Comparison of ENCODE assay signal across 20 cellular contexts in the genomic region with DNA sequence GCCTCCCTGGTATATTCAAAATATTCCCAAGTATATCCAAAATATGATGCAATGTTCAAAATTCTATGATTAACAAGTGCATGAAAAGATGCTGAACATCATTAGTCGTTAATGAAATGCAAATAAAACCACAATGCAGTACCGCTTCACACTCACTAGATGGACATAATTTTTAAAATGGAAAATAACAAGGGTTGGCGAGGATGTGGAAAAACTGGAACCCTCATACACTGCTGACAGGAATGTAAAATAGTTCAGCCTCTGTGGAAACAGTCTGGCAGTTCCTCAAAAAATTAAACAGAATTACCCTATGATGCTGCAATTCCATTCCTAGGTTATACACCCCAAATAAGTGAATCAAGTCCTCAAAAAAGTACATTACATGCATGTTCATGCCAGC. TPM values are rescaled to one million over a fixed set of nuclear protein-coding genes. Genes with fewer than 3 reads are reported as not detected.
DNase-seq lines count a peak whose midpoint lies in the region; ATAC-seq and TF ChIP-seq lines count a peak whose summit lies in the region.
"Had no signal": no experiment of that assay in that cellular context is flagged by ENCODE, and none has a peak within 500 bp of the region (broad histone marks: within the 10 kb centered on the region; RNA-seq: fewer than 3 reads in every experiment).

No MANE protein-coding gene starts in this region.

- H3K27ac Mint-ChIP-seq in chondrocyte (ENCODE audit: unreplicated experiment): no peak overlapping the region
- H3K27ac Mint-ChIP-seq: activated naive CD8-positive, alpha-beta T cell treated with anti-CD3 and anti-CD28 coated beads, Interleukin-2, amount 10 ng/mL, durations not matched to agents 7 days and 5 days had no signal

- H4K20me1 ChIP-seq in Loucy (ENCODE audit: insufficient read depth, low read length, poor library complexity, severe bottlenecking): no peaks in the 10 kb centered on the region
- H4K20me1 ChIP-seq: BLaER1 had no signal

- no peaks in the 10 kb centered on the region for H3K9me3 ChIP-seq in Loucy (ENCODE audit: insufficient read depth, low read depth, low read length)
- H3K9me3 ChIP-seq in heart left ventricle: peaks cover 0 to 2% (median 0%) of the 10 kb centered on the region in 12 donors
- H3K9me3 ChIP-seq: BLaER1 had no signal

- H3K27me3 Mint-ChIP-seq in chondrocyte (ENCODE audit: low read depth): no peaks in the 10 kb centered on the region
- H3K27me3 Mint-ChIP-seq: activated naive CD8-positive, alpha-beta T cell treated with anti-CD3 and anti-CD28 coated beads, Interleukin-2, amount 10 ng/mL, durations not matched to agents 7 days and 5 days had no signal

- TF ChIP-seq CTCF in Loucy (conservative IDR thresholded peaks at IDR 0.05; ENCODE audit: low read length) (peak; percentile 30; the same call in 1 of the 2 replicates), chondrocyte (IDR thresholded peaks at IDR 0.05) (peak; percentile 55), heart left ventricle (IDR thresholded peaks at IDR 0.05) (peak in 8 of 12 donors; percentile 12 to 41 (median 28))

- H3K9me3 Mint-ChIP-seq in chondrocyte (ENCODE audit: low read depth): no peaks in the 10 kb centered on the region
- H3K9me3 Mint-ChIP-seq: activated naive CD8-positive, alpha-beta T cell treated with anti-CD3 and anti-CD28 coated beads, Interleukin-2, amount 10 ng/mL, durations not matched to agents 7 days and 5 days had no signal

- intact Hi-C loops in heart left ventricle (cut with DNase I): no loop called here

- no peak overlapping the region for H3K9ac ChIP-seq in Loucy (ENCODE audit: low read depth, low read length, poor library complexity, severe bottlenecking)
- H3K9ac ChIP-seq: BLaER1 had no signal

- no peak overlapping the region for H3K4me3 Mint-ChIP-seq in chondrocyte (ENCODE audit: unreplicated experiment)
- H3K4me3 Mint-ChIP-seq: activated naive CD8-positive, alpha-beta T cell treated with anti-CD3 and anti-CD28 coated beads, Interleukin-2, amount 10 ng/mL, durations not matched to agents 7 days and 5 days had no signal

- no peaks in the 10 kb centered on the region for H3K79me2 ChIP-seq in Loucy (ENCODE audit: insufficient read depth, low read length)

- peak overlapping the region in 8 of 12 donors; percentile 28 to 93 (median 81) for H3K27ac ChIP-seq in heart left ventricle
- H3K27ac ChIP-seq: BLaER1, epithelial cell of prostate had no signal

- peaks cover 35% of the 10 kb centered on the region for H3K4me1 Mint-ChIP-seq in chondrocyte (ENCODE audit: low read depth)
- H3K4me1 Mint-ChIP-seq: activated naive CD8-positive, alpha-beta T cell treated with anti-CD3 and anti-CD28 coated beads, Interleukin-2, amount 10 ng/mL, durations not matched to agents 7 days and 5 days had no signal

- H3F3A ChIP-seq in Loucy (ENCODE audit: low read depth): no peaks in the 10 kb centered on the region

- H3K4me3 ChIP-seq in Loucy (ENCODE audit: low read length, poor library complexity, severe bottlenecking): no peak overlapping the region
- H3K4me3 ChIP-seq in heart left ventricle: no peak overlapping the region
- H3K4me3 ChIP-seq: BLaER1 had no signal

- peak in 2 of 4 donors; percentile 21 to 48 for ATAC-seq in heart left ventricle
- no peak for ATAC-seq in HG03097 (IDR thresholded peaks at IDR 0.05; ENCODE audit: low FRiP score, unreplicated experiment)
- no peak for ATAC-seq in GM21447 (IDR thresholded peaks at IDR 0.05; ENCODE audit: unreplicated experiment)

- no peaks in the 10 kb centered on the region for H3K9me2 ChIP-seq in Loucy (replicated peaks; ENCODE audit: low read depth, low read length)

- WGBS in heart left ventricle, 4 donors: 51 to 70% (median 65%) methylated on average over 3 of the region's 3 CpGs

- no peaks in the 10 kb centered on the region for H3K36me3 Mint-ChIP-seq in chondrocyte (ENCODE audit: low read depth)
- H3K36me3 Mint-ChIP-seq: activated naive CD8-positive, alpha-beta T cell treated with anti-CD3 and anti-CD28 coated beads, Interleukin-2, amount 10 ng/mL, durations not matched to agents 7 days and 5 days had no signal

- in situ Hi-C loops in ACHN (cut with HindIII; ENCODE audit: low pct_ligation_motif_present, low pct_unique_long_range_greater_than_20kb, low sequenced_read_pairs): no loop called here

- no peaks in the 10 kb centered on the region for H3K4me1 ChIP-seq in Loucy (ENCODE audit: insufficient read depth, low read length, poor library complexity, severe bottlenecking)
- peaks cover 0 to 69% (median 20%) of the 10 kb centered on the region in 12 donors for H3K4me1 ChIP-seq in heart left ventricle
- H3K4me1 ChIP-seq: BLaER1 had no signal

- no peaks in the 10 kb centered on the region for H3K27me3 ChIP-seq in Loucy (ENCODE audit: insufficient read depth, low read length, poor library complexity, severe bottlenecking)
- H3K27me3 ChIP-seq in heart left ventricle: no peaks in the 10 kb centered on the region
- H3K27me3 ChIP-seq: BLaER1 had no signal

- H2AFZ ChIP-seq in Loucy (ENCODE audit: low read length): no peak overlapping the region

- H3K4me2 ChIP-seq in Loucy (ENCODE audit: low read depth, low read length, poor library complexity, severe bottlenecking): no peak overlapping the region
- H3K4me2 ChIP-seq: BLaER1 had no signal

- TF ChIP-seq POLR2A in heart left ventricle (IDR thresholded peaks at IDR 0.05): no peak

- no peaks in the 10 kb centered on the region for H3K36me3 ChIP-seq in Loucy (ENCODE audit: insufficient read depth, low read length)
- peaks cover 0 to 10% (median 0%) of the 10 kb centered on the region in 9 donors for H3K36me3 ChIP-seq in heart left ventricle
- H3K36me3 ChIP-seq: BLaER1 had no signal

- DNase-seq in chondrocyte (ENCODE audit: low spot score): no peak
- no peak for DNase-seq in heart left ventricle
- DNase-seq in superior temporal gyrus (ENCODE audit: extremely low spot score): peak; percentile 42
- no peak for DNase-seq in ACHN
- no peak for DNase-seq in SIG-M5 (lab: John Stamatoyannopoulos, UW)
- DNase-seq: activated CD4-positive, alpha-beta T cell treated with anti-CD3 and anti-CD28 coated beads, Interleukin-2, amount 50 U/mL, for 1 hour; activated naive CD8-positive, alpha-beta T cell treated with anti-CD3 and anti-CD28 coated beads, Interleukin-2, amount 10 ng/mL, durations not matched to agents 7 days and 5 days; activated T-cell treated with anti-CD3 and anti-CD28 coated beads, Interleukin-2, amount 50 U/mL, for 48 hours; cerebellar nuclear complex; DMS79; H7; mesendoderm; NCI-H1105 treated with DMSO at 0.1 percent for 48 hours; small intestine; stimulated activated naive CD4-positive, alpha-beta T cell had no signal

RNA-seq across cellular contexts. Expression of a gene that starts 36.1 kb away (rescaled TPM):
- total RNA-seq in chondrocyte (not detected in 3 replicates), heart left ventricle (100 to 1,000 TPM in 2 of 9 donors, 10 to 100 TPM in 6, 1 to 10 TPM in 1; 6.2 to 374 (median 27.7) TPM)
- polyA plus RNA-seq in heart left ventricle: 100 to 1,000 TPM in 1 of 2 donors, 1 to 10 TPM in 1; 9.7 to 276 TPM
- total RNA-seq: activated naive CD8-positive, alpha-beta T cell treated with anti-CD3 and anti-CD28 coated beads, Interleukin-2, amount 10 ng/mL, durations not matched to agents 7 days and 5 days; H7 had no signal

RNA-seq across cellular contexts. Expression of a gene that starts 57.7 kb away (rescaled TPM):
- total RNA-seq in chondrocyte (not detected in 3 replicates), heart left ventricle (1 to 10 TPM in 1 of 9 donors, under 1 TPM in 7, not detected in 1; 0.37 to 1.1 (median 0.52) TPM)
- polyA plus RNA-seq in heart left ventricle: under 1 TPM in 1 of 2 donors, not detected in 1; 0.08 TPM
- total RNA-seq: activated naive CD8-positive, alpha-beta T cell treated with anti-CD3 and anti-CD28 coated beads, Interleukin-2, amount 10 ng/mL, durations not matched to agents 7 days and 5 days; H7 had no signal
- polyA plus RNA-seq: small intestine had no signal
